16 cellular contexts compared by ENCODE assay signal in the genomic region with DNA sequence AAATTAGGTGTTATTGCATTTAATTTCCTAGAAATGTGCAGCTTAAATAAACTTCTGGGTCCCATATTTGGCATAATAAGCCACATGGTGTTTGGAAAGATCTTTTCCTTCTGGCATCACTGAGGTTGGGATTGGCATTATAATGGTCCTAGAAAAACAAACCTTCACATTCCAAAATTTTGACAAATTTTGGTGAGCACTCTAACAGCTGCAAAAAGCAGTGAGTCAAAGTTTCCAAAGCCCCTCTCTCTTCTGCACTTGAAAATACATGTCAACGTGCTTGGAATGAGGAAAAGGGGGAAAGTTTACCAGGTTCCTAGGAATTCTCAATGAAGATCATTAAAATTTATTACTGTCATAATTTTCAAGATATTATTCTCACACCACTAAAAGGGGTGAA.
A peak's percentile ranks its signal among the peaks of the same experiment; 100 is the strongest.
DNase-seq lines count a peak whose midpoint lies in the region; TF ChIP-seq lines count a peak whose summit lies in the region.
"Had no signal": no experiment of that assay in that cellular context is flagged by ENCODE, and none has a peak within 500 bp of the region (broad histone marks: within the 10 kb centered on the region; RNA-seq: fewer than 3 reads in every experiment).

No MANE protein-coding gene starts in this region.

- H3K4me3 Mint-ChIP-seq in osteocyte (ENCODE audit: unreplicated experiment) = no peak overlapping the region

- no peaks in the 10 kb centered on the region for H3K79me2 ChIP-seq in DOHH2 (ENCODE audit: control insufficient read depth, low read length)

- H3K27ac Mint-ChIP-seq in osteocyte (ENCODE audit: unreplicated experiment) = peak overlapping the region; percentile 91

- TF ChIP-seq POLR2A in suprapubic skin (IDR thresholded peaks at IDR 0.05) = no peak

- no peaks in the 10 kb centered on the region for H3K9me3 Mint-ChIP-seq in osteocyte (ENCODE audit: unreplicated experiment)

- H3K36me3 ChIP-seq in DOHH2 (ENCODE audit: control insufficient read depth, low read length) (no peaks in the 10 kb centered on the region), MG63 (peaks cover 2% of the 10 kb centered on the region; the same call in 1 of the 2 replicates), suprapubic skin (no peaks in the 10 kb centered on the region)
- H3K36me3 ChIP-seq: gastrocnemius medialis, pancreas had no signal

- H3F3A ChIP-seq in DOHH2 (ENCODE audit: control insufficient read depth, insufficient read depth) = peaks cover 3% of the 10 kb centered on the region

- H3K9me2 ChIP-seq in DOHH2 (replicated peaks; ENCODE audit: control insufficient read depth, low read length) = no peaks in the 10 kb centered on the region

- H3K4me2 ChIP-seq in DOHH2 (ENCODE audit: low read length) = peak overlapping the region; percentile 59

- no peaks in the 10 kb centered on the region for H4K20me1 ChIP-seq in DOHH2 (ENCODE audit: control insufficient read depth, insufficient read depth, low read depth, low read length)

- intact Hi-C loops in head of caudate nucleus (cut with DNase I) = no loop called here

- DNase-seq in MG63 = peak; percentile 35
- peak; percentile 66 for DNase-seq in astrocyte of the hippocampus (ENCODE audit: low read depth, low spot score)
- no peak for DNase-seq in osteocyte (ENCODE audit: extremely low spot score, unreplicated experiment)
- no peak for DNase-seq in DMS 273 treated with DMSO at 0.1 percent for 48 hours (lab: John Stamatoyannopoulos, UW)
- no peak for DNase-seq in suprapubic skin (ENCODE audit: low spot score in 2 of 2)
- DNase-seq in head of caudate nucleus = no peak
- no peak for DNase-seq in COLO668 (lab: John Stamatoyannopoulos, UW; ENCODE audit: unreplicated experiment)
- DNase-seq: activated effector memory CD4-positive, alpha-beta T cell treated with Interleukin-2 at 50 U/mL for 16 hours; C1 segment of cervical spinal cord; gastrocnemius medialis; NCI-H2081 treated with DMSO at 0.1 percent for 48 hours; NCI-H748 treated with DMSO at 0.1 percent for 48 hours; pancreas; T1000 had no signal

- H3K27ac ChIP-seq in DOHH2 (ENCODE audit: low read depth, low read length) = peak overlapping the region; percentile 48
- H3K27ac ChIP-seq in suprapubic skin = no peak overlapping the region
- H3K27ac ChIP-seq: pancreas had no signal

- H3K27me3 Mint-ChIP-seq in osteocyte (ENCODE audit: unreplicated experiment) = no peaks in the 10 kb centered on the region

- TF ChIP-seq EP300 in suprapubic skin (IDR thresholded peaks at IDR 0.05) = no peak

- peaks cover 65% of the 10 kb centered on the region for H3K4me1 Mint-ChIP-seq in osteocyte (ENCODE audit: unreplicated experiment)

- TF ChIP-seq CTCF in DOHH2 (IDR thresholded peaks at IDR 0.05; ENCODE audit: low read depth, low read length, poor library complexity, severe bottlenecking) = no peak
- no peak for TF ChIP-seq CTCF in osteocyte (IDR thresholded peaks at IDR 0.05)
- TF ChIP-seq CTCF in suprapubic skin (IDR thresholded peaks at IDR 0.05) = no peak

- H3K9me3 ChIP-seq in DOHH2 (ENCODE audit: control insufficient read depth, insufficient read depth, low read length) (no peaks in the 10 kb centered on the region), MG63 (no peaks in the 10 kb centered on the region), suprapubic skin (no peaks in the 10 kb centered on the region)
- H3K9me3 ChIP-seq: gastrocnemius medialis, pancreas had no signal

- WGBS in suprapubic skin = 89% methylated on average over 1 of the region's 1 CpG

- peaks cover 26% of the 10 kb centered on the region for H3K36me3 Mint-ChIP-seq in osteocyte (ENCODE audit: unreplicated experiment)

- H3K27me3 ChIP-seq in DOHH2 (ENCODE audit: control insufficient read depth, low read length) (no peaks in the 10 kb centered on the region), MG63 (no peaks in the 10 kb centered on the region), suprapubic skin (no peaks in the 10 kb centered on the region)
- H3K27me3 ChIP-seq: gastrocnemius medialis, pancreas had no signal

- H3K4me3 ChIP-seq in DOHH2 (ENCODE audit: low read length) (no peak overlapping the region; the same call in 1 of the 2 replicates), MG63 (no peak overlapping the region), suprapubic skin (no peak overlapping the region)
- H3K4me3 ChIP-seq: gastrocnemius medialis, pancreas, skin epidermis had no signal

- H3K4me1 ChIP-seq in DOHH2 (ENCODE audit: control insufficient read depth, low read length) (peaks cover 44% of the 10 kb centered on the region), suprapubic skin (peaks cover 30% of the 10 kb centered on the region)

Comparison
In these comparisons a context has a peak if more than half of its experiments do, and no peak if none do; other contexts are left out.
1. DNase-seq: peak in MG63 (single experiment) and astrocyte of the hippocampus (single experiment); none in osteocyte (single experiment), DMS 273 treated with DMSO at 0.1 percent for 48 hours (single experiment), suprapubic skin (0 of 2), head of caudate nucleus (0 of 42) and COLO668 (single experiment).